8 cellular contexts compared by ENCODE assay signal in genomic region chr7:135508853-135509588, GRCh38. TPM values are rescaled to one million over a fixed set of nuclear protein-coding genes. Genes with fewer than 3 reads are reported as not detected.
DNase-seq lines count a peak whose midpoint lies in the region; ATAC-seq and TF ChIP-seq lines count a peak whose summit lies in the region.

No MANE protein-coding gene starts in this region.

- peaks cover 7% of the 10 kb centered on the region for H3K4me1 Mint-ChIP-seq in T-helper 2 cell treated with Interferon-gamma antibody and Interleukin-4, amounts not matched to agents 5 μg/mL and 100 μg/mL, for 36 hours (ENCODE audit: low read depth)
- peaks cover 3 to 12% of the 10 kb centered on the region in 2 donors for H3K4me1 Mint-ChIP-seq in effector memory CD8-positive, alpha-beta T cell (ENCODE audit: low read depth in 2 of 2)

- H3K9me3 Mint-ChIP-seq in T-helper 2 cell treated with Interferon-gamma antibody and Interleukin-4, amounts not matched to agents 5 μg/mL and 100 μg/mL, for 36 hours = no peaks in the 10 kb centered on the region
- H3K9me3 Mint-ChIP-seq in effector memory CD8-positive, alpha-beta T cell = no peaks in the 10 kb centered on the region

- no peaks in the 10 kb centered on the region for H3K9me3 ChIP-seq in HUES64 (ENCODE audit: insufficient read depth, low read depth, low read length)
- H3K9me3 ChIP-seq in tibial artery = no peaks in the 10 kb centered on the region

- intact Hi-C loops in tibial artery (cut with DNase I; ENCODE audit: low total_unique reads) = no loop called here

- H3K4me1 ChIP-seq in HUES64 (ENCODE audit: insufficient read depth, low read length) (peaks cover 12% of the 10 kb centered on the region), tibial artery (peaks cover 0 to 42% (median 13%) of the 10 kb centered on the region in 4 donors)

- H3K27me3 ChIP-seq in HUES64 (ENCODE audit: insufficient read depth, low read length) (peaks cover 7% of the 10 kb centered on the region; the same call in 1 of the 2 replicates), tibial artery (no peaks in the 10 kb centered on the region)

- WGBS in HUES64 = 2% methylated on average over 17 of the region's 17 CpGs

- H3K27ac Mint-ChIP-seq in T-helper 2 cell treated with Interferon-gamma antibody and Interleukin-4, amounts not matched to agents 5 μg/mL and 100 μg/mL, for 36 hours = no peak overlapping the region
- no peak overlapping the region for H3K27ac Mint-ChIP-seq in effector memory CD8-positive, alpha-beta T cell

- H3K36me3 ChIP-seq in HUES64 (ENCODE audit: insufficient read depth, low read length) (no peaks in the 10 kb centered on the region), tibial artery (no peaks in the 10 kb centered on the region)

- H3K27me3 Mint-ChIP-seq in T-helper 2 cell treated with Interferon-gamma antibody and Interleukin-4, amounts not matched to agents 5 μg/mL and 100 μg/mL, for 36 hours (ENCODE audit: low read depth) = no peaks in the 10 kb centered on the region
- H3K27me3 Mint-ChIP-seq in effector memory CD8-positive, alpha-beta T cell = no peaks in the 10 kb centered on the region

- no peak overlapping the region for H3K4me3 Mint-ChIP-seq in T-helper 2 cell treated with Interferon-gamma antibody and Interleukin-4, amounts not matched to agents 5 μg/mL and 100 μg/mL, for 36 hours
- H3K4me3 Mint-ChIP-seq in effector memory CD8-positive, alpha-beta T cell = no peak overlapping the region

- H3K36me3 Mint-ChIP-seq in T-helper 2 cell treated with Interferon-gamma antibody and Interleukin-4, amounts not matched to agents 5 μg/mL and 100 μg/mL, for 36 hours (ENCODE audit: low read depth) = peaks cover 2% of the 10 kb centered on the region
- H3K36me3 Mint-ChIP-seq in effector memory CD8-positive, alpha-beta T cell (ENCODE audit: insufficient read depth) = peaks cover 7% of the 10 kb centered on the region

- H3K27ac ChIP-seq in HUES64 (ENCODE audit: low read depth, low read length) (peak overlapping the region; percentile 96; the same call in 1 of the 2 replicates), tibial artery (peak overlapping the region; percentile 94 to 98)

- H3K4me3 ChIP-seq in HUES64 (ENCODE audit: low read length) (peak overlapping the region; percentile 84), tibial artery (peak overlapping the region; percentile 87 to 89)

- no peak for TF ChIP-seq CTCF in tibial artery (IDR thresholded peaks at IDR 0.05)

- peak; percentile 28 for ATAC-seq in GM18502 (IDR thresholded peaks at IDR 0.05; ENCODE audit: poor library complexity, unreplicated experiment)
- ATAC-seq in effector memory CD8-positive, alpha-beta T cell (replicated peaks) = peak; percentile 11

- H3K9ac ChIP-seq in HUES64 (ENCODE audit: low read depth, low read length) = peak overlapping the region; percentile 99

- DNase-seq in Ammon's horn (ENCODE audit: low spot score) (peak; percentile 38), midbrain (lab: John Stamatoyannopoulos, UW) (peak; percentile 30), tibial artery (no peak), dedifferentiated amniotic fluid mesenchymal stem cell (ENCODE audit: extremely low spot score) (no peak)
- peak; percentile 21 for DNase-seq in T-helper 2 cell treated with Interferon-gamma antibody and Interleukin-4, amounts not matched to agents 5 μg/mL and 100 μg/mL, for 36 hours (ENCODE audit: low spot score)
- DNase-seq in effector memory CD8-positive, alpha-beta T cell = peak; percentile 13 to 27 (median 21)

RNA-seq across cellular contexts. Expression of gene CNOT4, which starts 0.9 kb away (rescaled TPM):
- polyA plus RNA-seq in HUES64 (2013, experiment 1 of 2) = 13.6 TPM
- 14.1 TPM for polyA plus RNA-seq in HUES64 (2013, experiment 2 of 2)

RNA-seq across cellular contexts. Expression of gene NUP205, which starts 48.7 kb away (rescaled TPM):
- polyA plus RNA-seq in HUES64 (2013, experiment 1 of 2) = 97.9 TPM
- polyA plus RNA-seq in HUES64 (2013, experiment 2 of 2) = 106 TPM

Comparison
In these comparisons a context has a peak if more than half of its experiments do, and no peak if none do; other contexts are left out.
1. DNase-seq: peak in Ammon's horn (single experiment), T-helper 2 cell treated with Interferon-gamma antibody and Interleukin-4, amounts not matched to agents 5 μg/mL and 100 μg/mL, for 36 hours (single experiment), effector memory CD8-positive, alpha-beta T cell (3 of 3) and midbrain (single experiment); none in tibial artery (0 of 2) and dedifferentiated amniotic fluid mesenchymal stem cell (single experiment).